Comparison of ENCODE assay signal across 17 cellular contexts in the genomic region with DNA sequence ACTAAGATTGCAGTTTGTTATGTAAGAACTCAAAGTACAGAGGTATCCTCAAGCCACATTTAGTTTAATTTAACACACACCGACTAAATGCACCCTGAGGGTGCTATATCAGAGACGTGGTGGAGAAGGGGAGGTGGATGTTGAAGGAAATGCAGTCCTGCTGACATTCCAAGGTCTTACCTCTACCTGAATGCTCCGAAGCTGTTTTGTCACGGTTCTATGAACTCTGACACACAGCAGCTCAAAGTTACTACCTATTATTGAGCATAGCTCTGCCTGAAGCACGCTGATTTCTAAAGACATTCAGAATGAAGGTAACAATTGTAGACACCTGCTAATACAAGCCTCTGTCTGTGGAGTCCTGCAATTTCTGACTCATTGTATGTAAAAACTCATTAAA. TPM values are rescaled to one million over a fixed set of nuclear protein-coding genes. Genes with fewer than 3 reads are reported as not detected.
DNase-seq lines count a peak whose midpoint lies in the region; ATAC-seq lines count a peak whose summit lies in the region.
"Had no signal": no experiment of that assay in that cellular context is flagged by ENCODE, and none has a peak within 500 bp of the region (broad histone marks: within the 10 kb centered on the region; RNA-seq: fewer than 3 reads in every experiment).

No MANE protein-coding gene starts in this region.

- no peaks in the 10 kb centered on the region for H4K20me1 ChIP-seq in Karpas-422 (ENCODE audit: insufficient read depth, low read depth, low read length)
- H4K20me1 ChIP-seq: BLaER1 treated with 17β-estradiol and CSF1 and Interleukin-3, amounts not matched to agents 10 nM and 100 nM had no signal

- H3K9me2 ChIP-seq in Karpas-422 (replicated peaks; ENCODE audit: insufficient read depth, low read length), result no peaks in the 10 kb centered on the region

- H3K36me3 ChIP-seq in Karpas-422 (ENCODE audit: insufficient read depth, low read length), result no peaks in the 10 kb centered on the region

- no peaks in the 10 kb centered on the region for H3K79me2 ChIP-seq in Karpas-422 (ENCODE audit: low read length)

- H3K4me3 ChIP-seq in Karpas-422 (ENCODE audit: low read length), result no peak overlapping the region
- H3K4me3 ChIP-seq: A549; BLaER1 treated with 17β-estradiol and CSF1 and Interleukin-3, amounts not matched to agents 10 nM and 100 nM had no signal

- no peak overlapping the region for H3K27ac ChIP-seq in Karpas-422 (ENCODE audit: low read length)
- H3K27ac ChIP-seq: 22Rv1; A549; BLaER1 treated with 17β-estradiol and CSF1 and Interleukin-3, amounts not matched to agents 10 nM and 100 nM; C4-2B had no signal

- ATAC-seq in HG03095 (IDR thresholded peaks at IDR 0.05; ENCODE audit: unreplicated experiment), result no peak
- ATAC-seq: A549; CD8-positive, alpha-beta T cell had no signal

- no peak overlapping the region for H3K9ac ChIP-seq in Karpas-422 (ENCODE audit: low read length)
- H3K9ac ChIP-seq: BLaER1 treated with 17β-estradiol and CSF1 and Interleukin-3, amounts not matched to agents 10 nM and 100 nM had no signal

- H3K9me3 ChIP-seq in Karpas-422 (ENCODE audit: low read length), result no peaks in the 10 kb centered on the region
- H3K9me3 ChIP-seq: A549; BLaER1 treated with 17β-estradiol and CSF1 and Interleukin-3, amounts not matched to agents 10 nM and 100 nM; Caco-2 had no signal

- DNase-seq in Karpas-422 (no peak), kidney tubule cell (ENCODE audit: low spot score) (peak; percentile 68), renal cortical epithelial cell (ENCODE audit: low read depth) (peak; percentile 70), activated gamma-delta T cell treated with Interleukin-2 at 50 U/mL for 16 hours (no peak)
- DNase-seq: Caco-2; Calu3; CD4-positive, alpha-beta T cell; CD8-positive, alpha-beta T cell; DMS79 treated with DMSO at 0.1 percent for 48 hours; GF-D8 had no signal

- H2AFZ ChIP-seq in Karpas-422 (ENCODE audit: low read length), result peak overlapping the region; percentile 33; the same call in 1 of the 2 replicates

- H3K27me3 ChIP-seq in Karpas-422 (ENCODE audit: low read length), result no peaks in the 10 kb centered on the region
- H3K27me3 ChIP-seq: BLaER1 treated with 17β-estradiol and CSF1 and Interleukin-3, amounts not matched to agents 10 nM and 100 nM had no signal

- H3K4me2 ChIP-seq in Karpas-422 (ENCODE audit: low read depth, low read length, poor library complexity, severe bottlenecking), result no peak overlapping the region
- H3K4me2 ChIP-seq: A549; BLaER1 treated with 17β-estradiol and CSF1 and Interleukin-3, amounts not matched to agents 10 nM and 100 nM had no signal

- H3K4me1 ChIP-seq in Karpas-422 (ENCODE audit: low read length), result peaks cover 15% of the 10 kb centered on the region
- H3K4me1 ChIP-seq: BLaER1 treated with 17β-estradiol and CSF1 and Interleukin-3, amounts not matched to agents 10 nM and 100 nM; Caco-2 had no signal

RNA-seq across cellular contexts. Expression of gene CC2D2A, which starts 6.7 kb away (rescaled TPM):
- not detected in 2 replicates for total RNA-seq in Karpas-422 (2014; rRNA removed; shearing (Covaris generic); ENCODE audit: low replicate concordance)
- total RNA-seq in renal cortical epithelial cell, result 7.8 and 22.3 TPM in 2 replicates
- total RNA-seq: B cell; CD4-positive, alpha-beta T cell; CD8-positive, alpha-beta T cell had no signal

RNA-seq across cellular contexts. Expression of gene C1QTNF7, which starts 48.6 kb away (rescaled TPM):
- not detected in 2 replicates for total RNA-seq in Karpas-422 (2014; rRNA removed; shearing (Covaris generic); ENCODE audit: low replicate concordance)
- not detected in 2 replicates for total RNA-seq in renal cortical epithelial cell
- total RNA-seq: A172; B cell; Caco-2; Calu3; CD4-positive, alpha-beta T cell; CD8-positive, alpha-beta T cell had no signal

Comparison
In these comparisons a context has a peak if more than half of its experiments do, and no peak if none do; other contexts are left out.
1. DNase-seq: peak in kidney tubule cell (single experiment) and renal cortical epithelial cell (single experiment); none in Karpas-422 (single experiment) and activated gamma-delta T cell treated with Interleukin-2 at 50 U/mL for 16 hours (single experiment).